ENCODE assay signal across 1 cellular context in genomic region chr20:37299718-37300529, GRCh38.
TF ChIP-seq lines count a peak whose summit lies in the region.

No MANE protein-coding gene starts in this region.

TF ChIP-seq in HepG2, 621 proteins besides CTCF, POLR2A, EP300 and RAD21 (continued from another document and continues in another):
- TF ChIP-seq ZNF33A (CRISPR knock-in tag; IDR thresholded peaks at IDR 0.05; ENCODE audit: borderline replicate concordance) (no peak), HNRNPH1 (optimal IDR thresholded peaks at IDR 0.05; ENCODE audit: low read depth, low read length) (no peak), ZMAT3 (CRISPR knock-in tag; conservative IDR thresholded peaks at IDR 0.05) (0 out of 2 replicates have a peak, but pooled peaks have one; percentile 40), MIXL1 (CRISPR knock-in tag; IDR thresholded peaks at IDR 0.05) (no peak), DNMT1 (CRISPR knock-in tag; IDR thresholded peaks at IDR 0.05) (0 out of 2 replicates have a peak, but pooled peaks have one; percentile 63), FOXO1 (CRISPR knock-in tag; IDR thresholded peaks at IDR 0.05) (0 out of 2 replicates have a peak, but pooled peaks have one; percentile 21), ZSCAN25 (CRISPR knock-in tag; IDR thresholded peaks at IDR 0.05) (peak; percentile 77), ZNF121 (CRISPR knock-in tag; IDR thresholded peaks at IDR 0.05) (peak; percentile 70), PPARG (CRISPR knock-in tag; conservative IDR thresholded peaks at IDR 0.05) (no peak), TBP (CRISPR knock-in tag; IDR thresholded peaks at IDR 0.05) (no peak), SNAPC4 (CRISPR knock-in tag; IDR thresholded peaks at IDR 0.05) (no peak), SALL1 (CRISPR knock-in tag; IDR thresholded peaks at IDR 0.05) (peak; percentile 54; the same call in 1 of the 2 replicates), KDM6A (CRISPR knock-in tag; IDR thresholded peaks at IDR 0.05; ENCODE audit: low read depth) (0 out of 2 replicates have a peak, but pooled peaks have one; percentile 10), HNRNPUL1 (IDR thresholded peaks at IDR 0.05; ENCODE audit: low read depth, low read length) (no peak), STAG1 (CRISPR knock-in tag; IDR thresholded peaks at IDR 0.05) (no peak), LCORL (IDR thresholded peaks at IDR 0.05) (no peak), LCORL (CRISPR knock-in tag; IDR thresholded peaks at IDR 0.05) (no peak), ZBTB33 (CRISPR knock-in tag; IDR thresholded peaks at IDR 0.05) (peak; percentile 65; the same call in 1 of the 2 replicates), CSRNP2 (CRISPR knock-in tag; conservative IDR thresholded peaks at IDR 0.05; ENCODE audit: low read depth) (no peak), REST (IDR thresholded peaks at IDR 0.05; ENCODE audit: borderline replicate concordance in 1 of 2, low read depth in 1 of 2, low read length in 2 of 2) (no peak), KLF11 (CRISPR knock-in tag; IDR thresholded peaks at IDR 0.05) (no peak), JUNB (CRISPR knock-in tag; IDR thresholded peaks at IDR 0.05; ENCODE audit: borderline replicate concordance) (no peak), TCF7 (IDR thresholded peaks at IDR 0.05; ENCODE audit: low read depth) (no peak), ZBTB4 (CRISPR knock-in tag; IDR thresholded peaks at IDR 0.05; ENCODE audit: borderline replicate concordance) (peak; percentile 57; the same call in 1 of the 2 replicates), ZNF512B (CRISPR knock-in tag; IDR thresholded peaks at IDR 0.05; ENCODE audit: borderline replicate concordance) (no peak), ZNF382 (CRISPR knock-in tag; IDR thresholded peaks at IDR 0.05; ENCODE audit: borderline replicate concordance) (no peak), RELA (CRISPR knock-in tag; IDR thresholded peaks at IDR 0.05) (no peak), ZIK1 (CRISPR knock-in tag; IDR thresholded peaks at IDR 0.05; ENCODE audit: borderline replicate concordance, low read depth) (0 out of 2 replicates have a peak, but pooled peaks have one; percentile 48), ZNF570 (CRISPR knock-in tag; IDR thresholded peaks at IDR 0.05; ENCODE audit: borderline replicate concordance) (no peak), WIZ (CRISPR knock-in tag; IDR thresholded peaks at IDR 0.05) (peak; percentile 69; the same call in 1 of the 2 replicates), HNRNPL (IDR thresholded peaks at IDR 0.05; ENCODE audit: low read depth, low read length) (no peak), ZBTB38 (CRISPR knock-in tag; IDR thresholded peaks at IDR 0.05) (peak; percentile 70; the same call in 1 of the 2 replicates), AHDC1 (CRISPR knock-in tag; IDR thresholded peaks at IDR 0.05; ENCODE audit: borderline replicate concordance) (peak; percentile 52; the same call in 1 of the 2 replicates)
